22 cellular contexts compared by ENCODE assay signal in the genomic region with DNA sequence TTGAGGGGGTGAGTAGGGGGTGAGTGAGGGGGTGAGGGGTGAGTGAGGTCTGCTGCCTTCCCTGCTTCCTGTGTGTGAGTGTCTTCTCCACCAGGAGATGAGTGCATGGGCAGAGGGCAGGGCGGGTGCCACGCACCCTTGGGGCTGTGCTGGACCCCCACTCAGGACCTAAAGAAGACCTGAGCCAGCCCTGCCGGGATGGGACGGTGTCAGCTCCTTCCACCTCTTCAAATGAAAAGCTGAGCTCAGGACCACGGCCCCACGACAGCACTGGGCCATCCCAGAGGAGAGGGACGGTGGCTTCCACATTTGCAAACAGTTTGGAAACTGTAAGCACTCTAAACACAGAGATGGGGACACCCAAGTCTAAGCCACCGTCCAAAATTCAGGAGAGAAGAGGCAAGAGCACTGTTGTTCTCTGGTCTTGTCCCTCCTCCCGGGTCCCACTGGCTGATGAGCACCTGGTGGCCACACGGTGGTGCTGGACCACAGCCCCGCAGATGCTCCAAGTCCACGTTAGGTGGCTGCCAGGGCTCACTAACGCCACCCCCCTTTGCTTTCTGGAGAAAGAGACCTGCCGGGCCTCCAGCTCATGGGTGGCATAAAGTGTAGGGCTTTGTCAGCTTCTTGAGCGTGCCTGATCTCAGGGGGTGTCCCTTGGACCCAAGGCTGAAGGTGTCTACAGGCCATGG. TPM values are rescaled to one million over a fixed set of nuclear protein-coding genes. Genes with fewer than 3 reads are reported as not detected.
A peak's percentile ranks its signal among the peaks of the same experiment; 100 is the strongest.
DNase-seq lines count a peak whose midpoint lies in the region; ATAC-seq, FAIRE-seq and TF ChIP-seq lines count a peak whose summit lies in the region.
"Had no signal": no experiment of that assay in that cellular context is flagged by ENCODE, and none has a peak within 500 bp of the region (broad histone marks: within the 10 kb centered on the region; RNA-seq: fewer than 3 reads in every experiment).

No MANE protein-coding gene starts in this region.

- H4K20me1 ChIP-seq in HepG2 (ENCODE audit: insufficient read depth, low read length) (no peaks in the 10 kb centered on the region), astrocyte (ENCODE audit: insufficient read depth, low read length) (no peaks in the 10 kb centered on the region), H9 (ENCODE audit: control insufficient read depth, insufficient read depth, insufficient read length) (no peaks in the 10 kb centered on the region)

- H3K36me3 Mint-ChIP-seq in astrocyte (ENCODE audit: low read depth, unreplicated experiment) = peaks cover 3% of the 10 kb centered on the region
- peaks cover 12 to 34% (median 22%) of the 10 kb centered on the region in 3 experiments for H3K36me3 Mint-ChIP-seq in H9 (ENCODE audit: insufficient read depth in 1 of 3, low read depth in 3 of 3)
- H3K36me3 Mint-ChIP-seq in natural killer cell treated with Interleukin-12 subunit alpha and Interleukin-12 subunit beta and Interleukin-15 and Interleukin-18, amount 100 ng/mL, for 72 hours = no peaks in the 10 kb centered on the region
- H3K36me3 Mint-ChIP-seq: CD14-positive monocyte had no signal

- 36% methylated on average over 3 of the region's 15 CpGs for WGBS in HepG2 (ENCODE audit: low lambda C conversion rate)
- 20% methylated on average over 2 of the region's 15 CpGs for WGBS in right lobe of liver (ENCODE audit: insufficient coverage, low coverage, low lambda C conversion rate, missing lambda C conversion rate)
- WGBS in H9 (ENCODE audit: extremely low coverage, insufficient read length, low lambda C conversion rate) = no CpG with 5 or more reads among the region's 15 CpGs

- BruUV-seq in HepG2 (replicated peaks; lab: Mats Ljungman, UMichigan) = no TSS peak

- H3K23ac ChIP-seq in H9 (ENCODE audit: insufficient read length, low read depth, low read length) = no peak overlapping the region

- TF ChIP-seq POLR2A in HepG2 (IDR thresholded peaks at IDR 0.05; ENCODE audit: insufficient read depth in 1 of 2, low read depth in 2 of 2, low read length in 2 of 2) (no peak), right lobe of liver (IDR thresholded peaks at IDR 0.05) (no peak)

- no peak overlapping the region for H3K18ac ChIP-seq in H9 (ENCODE audit: insufficient read length, low read depth, low read length)

- DNase-seq in HepG2 (ENCODE audit: low spot score) (peak; percentile 36), right lobe of liver (no peak), astrocyte (ENCODE audit: low read depth) (no peak), left colon (no peak), NCI-H2171 (lab: John Stamatoyannopoulos, UW) (no peak), H9 (no peak)
- no peak for DNase-seq in natural killer cell treated with Interleukin-12 subunit alpha and Interleukin-12 subunit beta and Interleukin-15 and Interleukin-18, amount 100 ng/mL, for 72 hours (ENCODE audit: low spot score)
- DNase-seq: DMS79 treated with DMSO at 0.1 percent for 48 hours, H7, IMR-90, MV-4-11, NCI-H1105 treated with DMSO at 0.1 percent for 48 hours, NCI-H2029 treated with DMSO at 0.1 percent for 48 hours, NCI-H524 treated with DMSO at 0.1 percent for 48 hours, OCI-M1, Right ventricle myocardium superior had no signal

- H3K36me3 ChIP-seq in HepG2 (replicated peaks in 1 of 2; ENCODE audit: control insufficient read depth in 1 of 2, insufficient read depth in 2 of 2, low read length in 2 of 2) = no peaks in the 10 kb centered on the region
- peaks cover 0 to 26% (median 11%) of the 10 kb centered on the region in 4 donors for H3K36me3 ChIP-seq in right lobe of liver
- H3K36me3 ChIP-seq in astrocyte (ENCODE audit: insufficient read depth, low read length) = no peaks in the 10 kb centered on the region

- H3K4me2 ChIP-seq in HepG2 (ENCODE audit: low read depth, low read length) = no peak overlapping the region
- no peak overlapping the region for H3K4me2 ChIP-seq in astrocyte (ENCODE audit: low read length)
- no peak overlapping the region for H3K4me2 ChIP-seq in H9 (ENCODE audit: insufficient read depth, insufficient read length, low read length)

- H3K9me3 Mint-ChIP-seq in astrocyte (ENCODE audit: unreplicated experiment) (no peaks in the 10 kb centered on the region), H9 (no peaks in the 10 kb centered on the region)
- no peaks in the 10 kb centered on the region for H3K9me3 Mint-ChIP-seq in natural killer cell treated with Interleukin-12 subunit alpha and Interleukin-12 subunit beta and Interleukin-15 and Interleukin-18, amount 100 ng/mL, for 72 hours
- H3K9me3 Mint-ChIP-seq: CD14-positive monocyte had no signal

- no peak overlapping the region for H4K5ac ChIP-seq in H9 (ENCODE audit: insufficient read length, low read depth, low read length)

- H4K8ac ChIP-seq in H9 (replicated peaks; ENCODE audit: insufficient read length, low read depth, low read length) = no peak overlapping the region

- in situ Hi-C loops in HepG2 (cut with HindIII; ENCODE audit: extremely low pct_ligation_motif_present, low pct_unique_long_range_greater_than_20kb) = no loop called here

- TF ChIP-seq CTCF in HepG2 (CRISPR knock-in tag; IDR thresholded peaks at IDR 0.05) (peak; percentile 84), right lobe of liver (IDR thresholded peaks at IDR 0.05) (no peak), astrocyte (IDR thresholded peaks at IDR 0.05; ENCODE audit: insufficient read depth, low read depth, low read length) (no peak), H9 (conservative IDR thresholded peaks at IDR 0.05) (no peak)

- H3K27ac ChIP-seq in HepG2 (ENCODE audit: extremely low read length, insufficient read depth, low read length) (no peak overlapping the region), right lobe of liver (no peak overlapping the region), astrocyte (ENCODE audit: low read depth, low read length) (no peak overlapping the region), H9 (ENCODE audit: insufficient read length, low read depth, low read length) (no peak overlapping the region)

- H2AFZ ChIP-seq in HepG2 (ENCODE audit: low read length) (no peak overlapping the region), astrocyte (ENCODE audit: low read depth, low read length) (no peak overlapping the region), H9 (ENCODE audit: low read length) (no peak overlapping the region)

- no peak for FAIRE-seq in HepG2 (lab: Jason Lieb, UNC)
- no peak for FAIRE-seq in astrocyte (lab: Jason Lieb, UNC)
- FAIRE-seq: A204.1, D721Med, HTR-8/SVneo had no signal

- no peak overlapping the region for H2BK5ac ChIP-seq in H9 (ENCODE audit: insufficient read length, low read length)

- peak; percentile 68 for TF ChIP-seq RAD21 in HepG2 (CRISPR knock-in tag; IDR thresholded peaks at IDR 0.05)

- no peak overlapping the region for H3K4ac ChIP-seq in H9 (ENCODE audit: low read depth, low read length)

- ATAC-seq in HepG2 (peak; percentile 91), right lobe of liver (no peak), left colon (peak; percentile 3)
- no peak for ATAC-seq in natural killer cell treated with Interleukin-12 subunit alpha and Interleukin-12 subunit beta and Interleukin-15 and Interleukin-18, amount 100 ng/mL, for 72 hours

- H3K9me3 ChIP-seq in HepG2 (ENCODE audit: low read length) (no peaks in the 10 kb centered on the region), right lobe of liver (no peaks in the 10 kb centered on the region), astrocyte (ENCODE audit: insufficient read depth, low read depth, low read length) (no peaks in the 10 kb centered on the region), H9 (ENCODE audit: control insufficient read depth, low read depth, low read length) (no peaks in the 10 kb centered on the region)

- POLR2A ChIA-PET in HepG2 (lab: Yijun Ruan, JAX) = no interaction called here

- CTCF ChIA-PET in HepG2 (lab: Yijun Ruan, JAX; ENCODE audit: low intra/inter-chr PET ratio, low total read pairs) = interaction anchor here (0.6 kb wide), 1 partner anchor 134 kb away, joined by 3 read pairs; no protein-coding TSS in a partner anchor

- no peak overlapping the region for H2AK5ac ChIP-seq in H9 (ENCODE audit: insufficient read length, low read length)

- H3K27me3 Mint-ChIP-seq in astrocyte (ENCODE audit: low read depth, unreplicated experiment) (peaks cover 13% of the 10 kb centered on the region), H9 (ENCODE audit: low read depth) (no peaks in the 10 kb centered on the region)
- peaks cover 0 to 3% of the 10 kb centered on the region in 2 donors for H3K27me3 Mint-ChIP-seq in natural killer cell treated with Interleukin-12 subunit alpha and Interleukin-12 subunit beta and Interleukin-15 and Interleukin-18, amount 100 ng/mL, for 72 hours

- peak overlapping the region; percentile 47 for H3K27ac Mint-ChIP-seq in astrocyte (ENCODE audit: unreplicated experiment)
- no peak overlapping the region for H3K27ac Mint-ChIP-seq in H9
- no peak overlapping the region for H3K27ac Mint-ChIP-seq in natural killer cell treated with Interleukin-12 subunit alpha and Interleukin-12 subunit beta and Interleukin-15 and Interleukin-18, amount 100 ng/mL, for 72 hours
- H3K27ac Mint-ChIP-seq: CD14-positive monocyte had no signal

- H3K9ac ChIP-seq in HepG2 (ENCODE audit: insufficient read depth, low read depth, low read length) (no peak overlapping the region), astrocyte (ENCODE audit: low read length) (no peak overlapping the region), H9 (ENCODE audit: extremely low read depth, insufficient read length, low read length) (no peak overlapping the region)

- no peaks in the 10 kb centered on the region for H3K79me2 ChIP-seq in HepG2 (ENCODE audit: insufficient read depth, low read length)
- no peaks in the 10 kb centered on the region for H3K79me2 ChIP-seq in astrocyte (ENCODE audit: insufficient read depth, low read length)
- no peaks in the 10 kb centered on the region for H3K79me2 ChIP-seq in H9 (ENCODE audit: insufficient read depth, low read length)

- H3T11ph ChIP-seq in H9 (ENCODE audit: low read length) = no peak overlapping the region

- H3K14ac ChIP-seq in H9 (ENCODE audit: insufficient read depth, low read length) = no peak overlapping the region

- no peak overlapping the region for H2BK15ac ChIP-seq in H9 (ENCODE audit: low read depth, low read length)

- H2BK12ac ChIP-seq in H9 (ENCODE audit: insufficient read length, low read depth, low read length) = no peak overlapping the region

- H2BK120ac ChIP-seq in H9 (ENCODE audit: low read depth, low read length, poor library complexity, severe bottlenecking) = no peak overlapping the region

- H2BK20ac ChIP-seq in H9 (ENCODE audit: low read depth, low read length, poor library complexity, severe bottlenecking) = no peak overlapping the region

- H3K4me1 ChIP-seq in HepG2 (ENCODE audit: insufficient read depth, low read length) = peaks cover 23% of the 10 kb centered on the region
- H3K4me1 ChIP-seq in right lobe of liver = peaks cover 0 to 29% (median 11%) of the 10 kb centered on the region in 4 donors
- no peaks in the 10 kb centered on the region for H3K4me1 ChIP-seq in astrocyte (ENCODE audit: insufficient read depth, low read length)
- H3K4me1 ChIP-seq in H9 (ENCODE audit: insufficient read depth, low read length) = peaks cover 8% of the 10 kb centered on the region; the same call in 1 of the 2 replicates

- no peak overlapping the region for H3K4me3 Mint-ChIP-seq in astrocyte (ENCODE audit: unreplicated experiment)
- H3K4me3 Mint-ChIP-seq in H9 = no peak overlapping the region
- H3K4me3 Mint-ChIP-seq in natural killer cell treated with Interleukin-12 subunit alpha and Interleukin-12 subunit beta and Interleukin-15 and Interleukin-18, amount 100 ng/mL, for 72 hours = no peak overlapping the region
- H3K4me3 Mint-ChIP-seq: CD14-positive monocyte had no signal

- peaks cover 25% of the 10 kb centered on the region for H3K4me1 Mint-ChIP-seq in astrocyte (ENCODE audit: low read depth, unreplicated experiment)
- peaks cover 42 to 44% of the 10 kb centered on the region in 2 experiments for H3K4me1 Mint-ChIP-seq in H9
- peaks cover 8 to 13% of the 10 kb centered on the region in 2 donors for H3K4me1 Mint-ChIP-seq in natural killer cell treated with Interleukin-12 subunit alpha and Interleukin-12 subunit beta and Interleukin-15 and Interleukin-18, amount 100 ng/mL, for 72 hours (ENCODE audit: low read depth in 2 of 2)
- H3K4me1 Mint-ChIP-seq: CD14-positive monocyte had no signal

- no peaks in the 10 kb centered on the region for H3K27me3 ChIP-seq in HepG2 (ENCODE audit: control insufficient read depth in 1 of 2, insufficient read depth in 2 of 2, low read length in 2 of 2)
- no peaks in the 10 kb centered on the region for H3K27me3 ChIP-seq in right lobe of liver
- H3K27me3 ChIP-seq in astrocyte (ENCODE audit: insufficient read depth, low read length) = peaks cover 3% of the 10 kb centered on the region
- no peaks in the 10 kb centered on the region for H3K27me3 ChIP-seq in H9 (ENCODE audit: insufficient read depth, low read length)

- H3K23me2 ChIP-seq in H9 (ENCODE audit: insufficient read length, low read depth, low read length, poor library complexity, severe bottlenecking) = no peaks in the 10 kb centered on the region

- TF ChIP-seq EP300 in HepG2 (IDR thresholded peaks at IDR 0.05; ENCODE audit: low read depth in 2 of 2, low read length in 2 of 2) (no peak), HepG2 (CRISPR knock-in tag; IDR thresholded peaks at IDR 0.05; ENCODE audit: borderline replicate concordance) (no peak)

- intact Hi-C loops in HepG2 (cut with micrococcal nuclease; ENCODE audit: unreplicated experiment) (loop anchor here (5.0 kb wide), 1 partner anchor 131 kb away; no protein-coding TSS in a partner anchor), right lobe of liver (cut with DNase I) (no loop called here), left colon (cut with DNase I, micrococcal nuclease) (no loop called here)

- no peak overlapping the region for H3K56ac ChIP-seq in H9 (ENCODE audit: insufficient read length, low read depth, low read length)

- no peak overlapping the region for H3K4me3 ChIP-seq in HepG2 (replicated peaks in 1 of 3; ENCODE audit: insufficient read depth in 1 of 3, low read depth in 2 of 3, low read length in 3 of 3)
- no peak overlapping the region for H3K4me3 ChIP-seq in right lobe of liver
- no peak overlapping the region for H3K4me3 ChIP-seq in astrocyte (ENCODE audit: insufficient read depth, low read depth, low read length)

- no peaks in the 10 kb centered on the region for H3K79me1 ChIP-seq in H9 (ENCODE audit: insufficient read depth, low read depth, low read length, poor library complexity, severe bottlenecking)

- no peak overlapping the region for H4K91ac ChIP-seq in H9 (ENCODE audit: insufficient read length, low read depth, low read length)

RNA-seq across cellular contexts. Expression of gene TMPRSS2, which starts 32.1 kb away (rescaled TPM):
- total RNA-seq in HepG2 (2016; rRNA removed; fragmentation: Illumina TruSeq; extraction: Trizol) (0.86 and 1.8 TPM in 2 replicates), right lobe of liver (10 to 100 TPM; 19.3 to 53.7 (median 20.8) TPM), astrocyte (0.84 and 0.89 TPM in 2 replicates), left colon (100 to 1,000 TPM; 471 to 667 TPM), H9 (2021) (10.2 and 12.1 TPM in 2 replicates)
- 0.20 and 0.62 TPM in 2 replicates for total RNA-seq in HepG2 (2016; cell fraction: cytosol; rRNA removed; fragmentation: Illumina TruSeq; extraction: Trizol; ENCODE audit: low read depth)
- 0.98 and 1.7 TPM in 2 replicates for total RNA-seq in HepG2 (2016; cell fraction: insoluble cytoplasmic fraction; rRNA removed; fragmentation: Illumina TruSeq; extraction: Trizol)
- total RNA-seq in HepG2 (2016; cell fraction: membrane; rRNA removed; fragmentation: Illumina TruSeq; extraction: Trizol) = 0.93 and 0.96 TPM in 2 replicates
- 1.4 and 2.2 TPM in 2 replicates for total RNA-seq in HepG2 (2016; cell fraction: nucleus; rRNA removed; fragmentation: Illumina TruSeq; extraction: Trizol)
- polyA plus RNA-seq in HepG2 (2011; rRNA removed) = 1.7 and 1.9 TPM in 2 replicates
- polyA plus RNA-seq in HepG2 (2011; cell fraction: cytosol; rRNA removed) = 1.2 and 1.5 TPM in 2 replicates
- 1.3 TPM in 2 replicates for polyA plus RNA-seq in HepG2 (2011; cell fraction: nucleus; rRNA removed)
- 3.7 and 4.1 TPM in 2 replicates for polyA plus RNA-seq in HepG2 (2012)
- polyA plus RNA-seq in HepG2 (2016; cell fraction: cytosol; fragmentation: Illumina TruSeq; extraction: Trizol; ENCODE audit: low read depth) = 0.32 and 0.38 TPM in 2 replicates
- 0.76 and 0.89 TPM in 2 replicates for polyA plus RNA-seq in HepG2 (2016; cell fraction: insoluble cytoplasmic fraction; fragmentation: Illumina TruSeq; extraction: Trizol; ENCODE audit: low read depth)
- 0.26 and 0.73 TPM in 2 replicates for polyA plus RNA-seq in HepG2 (2016; cell fraction: membrane; fragmentation: Illumina TruSeq; extraction: Trizol; ENCODE audit: low read depth)
- polyA plus RNA-seq in HepG2 (2016; cell fraction: nucleus; fragmentation: Illumina TruSeq; extraction: Trizol; ENCODE audit: insufficient read depth, low read depth) = 2.7 and 3.0 TPM in 2 replicates
- 2.6 TPM in 1 of 2 replicates, not detected in the other for polyA minus RNA-seq in HepG2 (2011; rRNA and poly(A)+ RNA removed; ENCODE audit: low replicate concordance)
- 0.89 and 0.97 TPM in 2 replicates for polyA minus RNA-seq in HepG2 (2011; cell fraction: cytosol; rRNA and poly(A)+ RNA removed)
- polyA minus RNA-seq in HepG2 (2011; cell fraction: nucleus; rRNA and poly(A)+ RNA removed) = 1.2 and 2.0 TPM in 2 replicates
- total RNA-seq in natural killer cell treated with Interleukin-12 subunit alpha and Interleukin-12 subunit beta and Interleukin-15 and Interleukin-18, amount 100 ng/mL, for 72 hours = not detected
- total RNA-seq: IMR-90, Right ventricle myocardium superior, RPMI7951, SK-MEL-5 had no signal
- polyA plus RNA-seq: CD14-positive monocyte, IMR-90 had no signal

RNA-seq across cellular contexts. Expression of gene MX1, which starts 49.8 kb away (rescaled TPM):
- total RNA-seq in HepG2 (2016; rRNA removed; fragmentation: Illumina TruSeq; extraction: Trizol) (5.8 and 6.5 TPM in 2 replicates), right lobe of liver (10 to 100 TPM in 4 of 6 experiments, 1 to 10 TPM in 2; 6.1 to 25.4 (median 10.5) TPM), astrocyte (420 and 434 TPM in 2 replicates), left colon (10 to 100 TPM; 36.4 to 91.7 TPM), H9 (2021) (5.1 and 6.3 TPM in 2 replicates)
- total RNA-seq in HepG2 (2016; cell fraction: cytosol; rRNA removed; fragmentation: Illumina TruSeq; extraction: Trizol; ENCODE audit: low read depth) = 0.91 and 1.5 TPM in 2 replicates
- 4.7 and 6.3 TPM in 2 replicates for total RNA-seq in HepG2 (2016; cell fraction: insoluble cytoplasmic fraction; rRNA removed; fragmentation: Illumina TruSeq; extraction: Trizol)
- total RNA-seq in HepG2 (2016; cell fraction: membrane; rRNA removed; fragmentation: Illumina TruSeq; extraction: Trizol) = 2.0 and 2.5 TPM in 2 replicates
- 5.1 and 6.0 TPM in 2 replicates for total RNA-seq in HepG2 (2016; cell fraction: nucleus; rRNA removed; fragmentation: Illumina TruSeq; extraction: Trizol)
- polyA plus RNA-seq in HepG2 (2011; rRNA removed) = 2.6 and 4.1 TPM in 2 replicates
- polyA plus RNA-seq in HepG2 (2011; cell fraction: cytosol; rRNA removed) = 1.9 and 3.3 TPM in 2 replicates
- 10.6 and 13.3 TPM in 2 replicates for polyA plus RNA-seq in HepG2 (2011; cell fraction: nucleus; rRNA removed)
- polyA plus RNA-seq in HepG2 (2012) = 3.1 and 3.2 TPM in 2 replicates
- 0.67 and 0.69 TPM in 2 replicates for polyA plus RNA-seq in HepG2 (2016; cell fraction: cytosol; fragmentation: Illumina TruSeq; extraction: Trizol; ENCODE audit: low read depth)
- 4.3 and 4.6 TPM in 2 replicates for polyA plus RNA-seq in HepG2 (2016; cell fraction: insoluble cytoplasmic fraction; fragmentation: Illumina TruSeq; extraction: Trizol; ENCODE audit: low read depth)
- 1.1 and 1.5 TPM in 2 replicates for polyA plus RNA-seq in HepG2 (2016; cell fraction: membrane; fragmentation: Illumina TruSeq; extraction: Trizol; ENCODE audit: low read depth)
- 6.6 and 7.4 TPM in 2 replicates for polyA plus RNA-seq in HepG2 (2016; cell fraction: nucleus; fragmentation: Illumina TruSeq; extraction: Trizol; ENCODE audit: insufficient read depth, low read depth)
- 6.7 and 7.0 TPM in 2 replicates for polyA minus RNA-seq in HepG2 (2011; rRNA and poly(A)+ RNA removed; ENCODE audit: low replicate concordance)
- polyA minus RNA-seq in HepG2 (2011; cell fraction: cytosol; rRNA and poly(A)+ RNA removed) = 2.9 and 4.3 TPM in 2 replicates
- polyA minus RNA-seq in HepG2 (2011; cell fraction: nucleus; rRNA and poly(A)+ RNA removed) = 8.6 and 13.1 TPM in 2 replicates
- 10 to 100 TPM; 10.9 to 19.2 TPM for total RNA-seq in natural killer cell treated with Interleukin-12 subunit alpha and Interleukin-12 subunit beta and Interleukin-15 and Interleukin-18, amount 100 ng/mL, for 72 hours

Comparison
In these comparisons a context has a peak if more than half of its experiments do, and no peak if none do; other contexts are left out.
1. ATAC-seq: peak in HepG2 (single experiment) and left colon (single experiment); none in right lobe of liver (0 of 4) and natural killer cell treated with Interleukin-12 subunit alpha and Interleukin-12 subunit beta and Interleukin-15 and Interleukin-18, amount 100 ng/mL, for 72 hours (0 of 2).
2. RNA of gene TMPRSS2, which starts 32.1 kb away (total RNA-seq): 471 to 667 TPM in left colon; 19.3 to 53.7 TPM in right lobe of liver, 10.2 to 12.1 TPM in H9, 0.20 to 2.2 TPM in HepG2, 0.84 to 0.89 TPM in astrocyte and not detected in natural killer cell treated with Interleukin-12 subunit alpha and Interleukin-12 subunit beta and Interleukin-15 and Interleukin-18, amount 100 ng/mL, for 72 hours; every median in the first group is over 4 times any median in the second.